In genomic region chr5:138366556-138367382, GRCh38 we compare ENCODE assay signal across 19 cellular contexts. TPM values are rescaled to one million over a fixed set of nuclear protein-coding genes. Genes with fewer than 3 reads are reported as not detected.
DNase-seq lines count a peak whose midpoint lies in the region; ATAC-seq and TF ChIP-seq lines count a peak whose summit lies in the region.
"Had no signal": no experiment of that assay in that cellular context is flagged by ENCODE, and none has a peak within 500 bp of the region (broad histone marks: within the 10 kb centered on the region; RNA-seq: fewer than 3 reads in every experiment).

No MANE protein-coding gene starts in this region.

- H3K18ac ChIP-seq in IMR-90 (ENCODE audit: low read depth, low read length), result no peak overlapping the region

- H3K9me3 Mint-ChIP-seq in CD4-positive, CD25-positive, alpha-beta regulatory T cell, result peaks cover 0 to 1% (median 0%) of the 10 kb centered on the region in 7 donors
- no peaks in the 10 kb centered on the region for H3K9me3 Mint-ChIP-seq in brain
- no peaks in the 10 kb centered on the region for H3K9me3 Mint-ChIP-seq in nephron
- H3K9me3 Mint-ChIP-seq: activated CD4-positive, alpha-beta T cell treated with anti-CD3 and anti-CD28 coated beads, Interleukin-2, amount 10 ng/mL, durations not matched to agents 24 days and 14 days had no signal

- no peak for TF ChIP-seq POLR2A in IMR-90 (IDR thresholded peaks at IDR 0.05; ENCODE audit: low read depth, low read length)

- 57% methylated on average over 2 of the region's 4 CpGs; no CpG with 5 or more reads in 1 of the 2 experiments for whole genome bisulfite sequencing in IMR-90 (ENCODE audit: extremely low coverage in 2 of 2, insufficient read length in 1 of 2), 2 experiments

- dilution Hi-C loops in IMR-90 (cut with HindIII; ENCODE audit: low sequenced_read_pairs, unreplicated experiment), result no loop called here

- no peak overlapping the region for H3K4ac ChIP-seq in IMR-90 (ENCODE audit: low read depth, low read length)

- no peak for TF ChIP-seq RAD21 in IMR-90 (IDR thresholded peaks at IDR 0.05; ENCODE audit: low read length)

- no peaks in the 10 kb centered on the region for H3K27me3 Mint-ChIP-seq in CD4-positive, CD25-positive, alpha-beta regulatory T cell
- H3K27me3 Mint-ChIP-seq in brain (no peaks in the 10 kb centered on the region), nephron (ENCODE audit: low read depth) (no peaks in the 10 kb centered on the region)
- H3K27me3 Mint-ChIP-seq: activated CD4-positive, alpha-beta T cell treated with anti-CD3 and anti-CD28 coated beads, Interleukin-2, amount 10 ng/mL, durations not matched to agents 24 days and 14 days had no signal

- H3K36me3 Mint-ChIP-seq in CD4-positive, CD25-positive, alpha-beta regulatory T cell, result peaks cover 11% of the 10 kb centered on the region
- peaks cover 10% of the 10 kb centered on the region for H3K36me3 Mint-ChIP-seq in brain
- no peaks in the 10 kb centered on the region for H3K36me3 Mint-ChIP-seq in nephron (ENCODE audit: low read depth)

- peak overlapping the region in 2 of 4 donors; percentile 31 to 64 for H3K4me3 Mint-ChIP-seq in CD4-positive, CD25-positive, alpha-beta regulatory T cell
- peak overlapping the region in 2 of 5 experiments; percentile 6 to 39 for H3K4me3 Mint-ChIP-seq in brain
- no peak overlapping the region for H3K4me3 Mint-ChIP-seq in nephron
- H3K4me3 Mint-ChIP-seq: activated CD4-positive, alpha-beta T cell treated with anti-CD3 and anti-CD28 coated beads, Interleukin-2, amount 10 ng/mL, durations not matched to agents 24 days and 14 days had no signal

- intact Hi-C loops in IMR-90 (cut with micrococcal nuclease), result loop anchor here (5.0 kb wide), 1 partner anchor 36 kb away; no protein-coding TSS in a partner anchor

- peaks cover 42% of the 10 kb centered on the region for H4K20me1 ChIP-seq in IMR-90 (ENCODE audit: insufficient read depth, low read length)

- H4K8ac ChIP-seq in IMR-90 (ENCODE audit: low read depth in 2 of 2, low read length in 2 of 2), result no peak overlapping the region

- POLR2A ChIA-PET in IMR-90 (lab: Charles Lee; ENCODE audit: unreplicated experiment), result no interaction called here

- H3K27ac Mint-ChIP-seq in CD4-positive, CD25-positive, alpha-beta regulatory T cell, result peak overlapping the region; percentile 1 to 91 (median 47)
- peak overlapping the region in 3 of 5 experiments; percentile 29 to 73 (median 37) for H3K27ac Mint-ChIP-seq in brain
- peak overlapping the region; percentile 2 to 71 (median 27) for H3K27ac Mint-ChIP-seq in nephron
- H3K27ac Mint-ChIP-seq: activated CD4-positive, alpha-beta T cell treated with anti-CD3 and anti-CD28 coated beads, Interleukin-2, amount 10 ng/mL, durations not matched to agents 24 days and 14 days had no signal

- no peak for ATAC-seq in CD4-positive, CD25-positive, alpha-beta regulatory T cell (ENCODE audit: low read depth in 2 of 2)
- ATAC-seq in IMR-90 (ENCODE audit: low read depth), result peak; percentile 56
- no peak for ATAC-seq in HG03097 (IDR thresholded peaks at IDR 0.05; ENCODE audit: low FRiP score, unreplicated experiment)
- no peak for ATAC-seq in GM18858 (IDR thresholded peaks at IDR 0.05; ENCODE audit: unreplicated experiment)
- no peak for ATAC-seq in GM19455 (IDR thresholded peaks at IDR 0.05; ENCODE audit: unreplicated experiment)

- peaks cover 20% of the 10 kb centered on the region for H3K4me1 ChIP-seq in CD4-positive, CD25-positive, alpha-beta regulatory T cell (ENCODE audit: control insufficient read depth, insufficient read depth, low read length, poor library complexity, severe bottlenecking)
- 0 out of 2 replicates have a peak, but pooled peaks cover 2% of the 10 kb centered on the region for H3K4me1 ChIP-seq in IMR-90 (ENCODE audit: control insufficient read depth, insufficient read depth, low read length)
- H3K4me1 ChIP-seq: BE2C had no signal

- TF ChIP-seq CTCF in IMR-90 (conservative IDR thresholded peaks at IDR 0.05; ENCODE audit: low read depth, low read length) (no peak), brain (conservative IDR thresholded peaks at IDR 0.05) (no peak), nephron (IDR thresholded peaks at IDR 0.05; ENCODE audit: unreplicated experiment in 3 of 3) (no peak)

- peak overlapping the region; percentile 27 for H3K4me3 ChIP-seq in CD4-positive, CD25-positive, alpha-beta regulatory T cell (ENCODE audit: low read depth, low read length)
- H3K4me3 ChIP-seq in IMR-90 (ENCODE audit: insufficient read depth, low read depth, low read length), result no peak overlapping the region
- H3K4me3 ChIP-seq: SJCRH30, thoracic aorta had no signal

- H2BK120ac ChIP-seq in IMR-90 (ENCODE audit: low read depth, low read length), result no peak overlapping the region

- H3K27me3 ChIP-seq in CD4-positive, CD25-positive, alpha-beta regulatory T cell (ENCODE audit: control insufficient read depth, insufficient read depth, low read length), result no peaks in the 10 kb centered on the region
- no peaks in the 10 kb centered on the region for H3K27me3 ChIP-seq in IMR-90 (ENCODE audit: control insufficient read depth, insufficient read depth, low read length)
- H3K27me3 ChIP-seq: BE2C, SJCRH30 had no signal

- DNase-seq in CD4-positive, CD25-positive, alpha-beta regulatory T cell, result no peak
- DNase-seq in IMR-90, result no peak
- DNase-seq: activated CD4-positive, alpha-beta T cell treated with anti-CD3 and anti-CD28 coated beads, Interleukin-2, amount 10 ng/mL, durations not matched to agents 24 days and 14 days; activated naive CD4-positive, alpha-beta T cell; BE2C; dermis blood vessel endothelial cell; DMS53; KG1; NCI-H345; nucleus accumbens; T1000 had no signal

- H2AK9ac ChIP-seq in IMR-90 (replicated peaks; ENCODE audit: low read depth, low read length, poor library complexity), result no peak overlapping the region

- peaks cover 27 to 50% of the 10 kb centered on the region in 2 experiments for H3K79me1 ChIP-seq in IMR-90 (ENCODE audit: low read depth in 1 of 2, low read length in 2 of 2)

- H4K5ac ChIP-seq in IMR-90 (ENCODE audit: low read depth, low read length), result no peak overlapping the region

- H3K27ac ChIP-seq in CD4-positive, CD25-positive, alpha-beta regulatory T cell (ENCODE audit: insufficient read depth, low read length, poor library complexity, severe bottlenecking), result no peak overlapping the region
- H3K27ac ChIP-seq in IMR-90 (ENCODE audit: insufficient read depth, low read length), result no peak overlapping the region
- H3K27ac ChIP-seq: SJCRH30, thoracic aorta had no signal

- no peak overlapping the region for H3K4me2 ChIP-seq in IMR-90 (ENCODE audit: low read depth, low read length)

- peak overlapping the region; percentile 0; the same call in 1 of the 2 replicates for H3K23ac ChIP-seq in IMR-90 (ENCODE audit: low read depth, low read length)

- no peak overlapping the region for H4K91ac ChIP-seq in IMR-90 (ENCODE audit: insufficient read depth, low read depth, low read length)

- no peak overlapping the region for H2BK15ac ChIP-seq in IMR-90 (ENCODE audit: low read depth, low read length)

- H3K9me3 ChIP-seq in CD4-positive, CD25-positive, alpha-beta regulatory T cell (ENCODE audit: control insufficient read depth in 2 of 2, low read length in 2 of 2), result no peaks in the 10 kb centered on the region
- no peaks in the 10 kb centered on the region for H3K9me3 ChIP-seq in IMR-90 (ENCODE audit: control insufficient read depth, insufficient read depth, low read length)
- H3K9me3 ChIP-seq: BE2C, thoracic aorta had no signal

- in situ Hi-C loops in IMR-90 (cut with MboI; ENCODE audit: low sequenced_read_pairs), result no loop called here

- H3K36me3 ChIP-seq in CD4-positive, CD25-positive, alpha-beta regulatory T cell (ENCODE audit: control insufficient read depth, insufficient read depth, low read length), result no peaks in the 10 kb centered on the region
- no peaks in the 10 kb centered on the region for H3K36me3 ChIP-seq in IMR-90 (ENCODE audit: control insufficient read depth, insufficient read depth, low read length)
- H3K36me3 ChIP-seq: BE2C, SJCRH30, thoracic aorta had no signal

- H3K56ac ChIP-seq in IMR-90 (ENCODE audit: extremely low read depth, insufficient read depth, low read length), result no peak overlapping the region

- no peak overlapping the region for H2AFZ ChIP-seq in IMR-90 (replicated peaks; ENCODE audit: low read length, poor library complexity)

- H3K9ac ChIP-seq in IMR-90 (ENCODE audit: low read depth, low read length), result no peak overlapping the region

- peaks cover 41 to 59% (median 43%) of the 10 kb centered on the region in 4 donors for H3K4me1 Mint-ChIP-seq in CD4-positive, CD25-positive, alpha-beta regulatory T cell
- H3K4me1 Mint-ChIP-seq in brain, result peaks cover 43% of the 10 kb centered on the region
- H3K4me1 Mint-ChIP-seq in nephron, result peaks cover 32% of the 10 kb centered on the region

- H3K14ac ChIP-seq in IMR-90 (replicated peaks; ENCODE audit: low read depth, low read length), result no peak overlapping the region

- no peak overlapping the region for H2AK5ac ChIP-seq in IMR-90 (ENCODE audit: low read depth, low read length)

- H2BK20ac ChIP-seq in IMR-90 (ENCODE audit: low read depth, low read length), result no peak overlapping the region

- peaks cover 7% of the 10 kb centered on the region; the same call in 1 of the 2 replicates for H3K9me1 ChIP-seq in IMR-90 (ENCODE audit: insufficient read depth, low read length)

- BruUV-seq in IMR-90 (replicated peaks; lab: Mats Ljungman, UMichigan), result no TSS peak

- CTCF ChIA-PET in IMR-90 (lab: Yijun Ruan, JAX), result interaction anchor here (1.8 kb wide), 1 partner anchor 15 kb away, joined by 6 read pairs; the partner anchor contains the start of gene KDM3B

- no peak overlapping the region for H2BK5ac ChIP-seq in IMR-90 (ENCODE audit: low read depth, low read length, poor library complexity, severe bottlenecking)

RNA-seq across cellular contexts. Expression of gene KDM3B, which starts 14.3 kb away (rescaled TPM):
- total RNA-seq in CD4-positive, CD25-positive, alpha-beta regulatory T cell, result 77.1 TPM
- polyA plus RNA-seq in CD4-positive, CD25-positive, alpha-beta regulatory T cell, result 10 to 100 TPM; 12.8 to 15.4 (median 13.5) TPM
- total RNA-seq in IMR-90 (2012; rRNA removed), result 35.8 and 36.7 TPM in 2 replicates
- 17.1 and 19.4 TPM in 2 replicates for polyA plus RNA-seq in IMR-90 (2012; rRNA removed)
- polyA plus RNA-seq in IMR-90 (2012; cell fraction: cytosol; rRNA removed), result 5.8 and 7.3 TPM in 2 replicates
- 8.0 and 37.0 TPM in 2 replicates for polyA plus RNA-seq in IMR-90 (2012; cell fraction: nucleus; rRNA removed; ENCODE audit: low replicate concordance)
- polyA plus RNA-seq in brain (ENCODE audit: insufficient read depth, low read depth, low replicate concordance), result 44.3 TPM

RNA-seq across cellular contexts. Expression of gene FAM53C, which starts 28.7 kb away (rescaled TPM):
- total RNA-seq in CD4-positive, CD25-positive, alpha-beta regulatory T cell, result 57.0 TPM
- polyA plus RNA-seq in CD4-positive, CD25-positive, alpha-beta regulatory T cell, result 10 to 100 TPM; 20.4 to 28.9 (median 24.6) TPM
- 21.5 and 23.1 TPM in 2 replicates for total RNA-seq in IMR-90 (2012; rRNA removed)
- 25.6 and 27.5 TPM in 2 replicates for polyA plus RNA-seq in IMR-90 (2012; rRNA removed)
- 11.1 and 15.5 TPM in 2 replicates for polyA plus RNA-seq in IMR-90 (2012; cell fraction: cytosol; rRNA removed)
- polyA plus RNA-seq in IMR-90 (2012; cell fraction: nucleus; rRNA removed; ENCODE audit: low replicate concordance), result 28.5 and 38.9 TPM in 2 replicates
- polyA plus RNA-seq in brain (ENCODE audit: insufficient read depth, low read depth, low replicate concordance), result 20.9 TPM

RNA-seq across cellular contexts. Expression of gene CDC25C, which starts 35.2 kb away (rescaled TPM):
- 0.37 TPM for total RNA-seq in CD4-positive, CD25-positive, alpha-beta regulatory T cell
- polyA plus RNA-seq in CD4-positive, CD25-positive, alpha-beta regulatory T cell, result under 1 TPM in 3 of 4 donors, not detected in 1; 0.22 to 0.64 (median 0.27) TPM
- total RNA-seq in IMR-90 (2012; rRNA removed), result 7.5 and 8.2 TPM in 2 replicates
- 6.9 and 7.3 TPM in 2 replicates for polyA plus RNA-seq in IMR-90 (2012; rRNA removed)
- 1.3 and 4.8 TPM in 2 replicates for polyA plus RNA-seq in IMR-90 (2012; cell fraction: cytosol; rRNA removed)
- polyA plus RNA-seq in IMR-90 (2012; cell fraction: nucleus; rRNA removed; ENCODE audit: low replicate concordance), result 1.7 and 3.6 TPM in 2 replicates
- polyA plus RNA-seq in brain (ENCODE audit: insufficient read depth, low read depth, low replicate concordance), result 13.2 TPM
- total RNA-seq: mesenteric fat pad, thoracic aorta had no signal
